16 cellular contexts compared by ENCODE assay signal in the genomic region with DNA sequence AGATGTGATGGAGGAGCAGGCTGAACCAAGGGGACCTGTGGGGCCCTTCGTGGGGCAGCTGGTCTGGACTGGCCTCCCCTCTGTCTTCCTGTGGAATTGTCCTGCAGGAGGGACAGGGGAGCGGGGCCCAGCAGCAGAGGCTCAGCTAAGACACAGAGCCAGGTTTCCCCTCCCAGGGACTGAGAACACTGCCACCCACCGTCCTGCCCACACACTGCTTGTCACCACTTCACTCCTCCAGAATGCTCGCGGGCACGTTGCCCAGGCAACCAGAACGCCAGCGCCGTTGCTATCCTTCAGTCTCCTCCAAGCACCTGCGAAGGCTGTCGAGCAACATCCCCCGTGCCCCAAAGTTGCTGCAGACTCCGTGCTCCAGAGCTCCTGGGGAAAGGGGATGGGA. TPM values are rescaled to one million over a fixed set of nuclear protein-coding genes. Genes with fewer than 3 reads are reported as not detected.
DNase-seq lines count a peak whose midpoint lies in the region; ATAC-seq and TF ChIP-seq lines count a peak whose summit lies in the region.
"Had no signal": no experiment of that assay in that cellular context is flagged by ENCODE, and none has a peak within 500 bp of the region (broad histone marks: within the 10 kb centered on the region; RNA-seq: fewer than 3 reads in every experiment).

No MANE protein-coding gene starts in this region.

- no peak for TF ChIP-seq POLR2A in NB4 (IDR thresholded peaks at IDR 0.05; ENCODE audit: extremely low read depth, insufficient read length)

- TF ChIP-seq CTCF in NB4 (IDR thresholded peaks at IDR 0.05; ENCODE audit: low read depth, low read length) (no peak), WTC11 (IDR thresholded peaks at IDR 0.05) (no peak)

- peaks cover 69% of the 10 kb centered on the region for H3K36me3 Mint-ChIP-seq in WTC11
- H3K36me3 Mint-ChIP-seq in activated CD4-positive, alpha-beta memory T cell treated with anti-CD3 and anti-CD28 coated beads, Interleukin-2, amount 10 ng/mL, durations not matched to agents 7 days and 5 days (ENCODE audit: low read depth), result no peaks in the 10 kb centered on the region
- H3K36me3 Mint-ChIP-seq in activated CD8-positive, alpha-beta memory T cell treated with anti-CD3 and anti-CD28 coated beads, Interleukin-2, amount 10 ng/mL, durations not matched to agents 7 days and 5 days, result no peaks in the 10 kb centered on the region

- H3K9me3 Mint-ChIP-seq in WTC11, result peaks cover 62% of the 10 kb centered on the region
- H3K9me3 Mint-ChIP-seq in activated CD4-positive, alpha-beta memory T cell treated with anti-CD3 and anti-CD28 coated beads, Interleukin-2, amount 10 ng/mL, durations not matched to agents 7 days and 5 days, result no peaks in the 10 kb centered on the region
- no peaks in the 10 kb centered on the region for H3K9me3 Mint-ChIP-seq in activated CD8-positive, alpha-beta memory T cell treated with anti-CD3 and anti-CD28 coated beads, Interleukin-2, amount 10 ng/mL, durations not matched to agents 7 days and 5 days (ENCODE audit: low read depth)
- H3K9me3 Mint-ChIP-seq: activated T-helper 2 cell treated with anti-CD3 and anti-CD28 coated beads, Interferon-gamma antibody, Interleukin-2, Interleukin-4, amounts not matched to agents 10 μg/mL and 5 μg/mL and 100 μg/mL, durations not matched to agents 14 hours and 24 hours and 36 hours had no signal

- ATAC-seq in WTC11, result no peak
- ATAC-seq in activated CD8-positive, alpha-beta memory T cell treated with anti-CD3 and anti-CD28 coated beads, Interleukin-2, amount 10 ng/mL, durations not matched to agents 7 days and 5 days, result no peak
- ATAC-seq: body of pancreas, T-helper 17 cell had no signal

- H3K4me3 Mint-ChIP-seq in WTC11, result no peak overlapping the region
- H3K4me3 Mint-ChIP-seq in activated CD4-positive, alpha-beta memory T cell treated with anti-CD3 and anti-CD28 coated beads, Interleukin-2, amount 10 ng/mL, durations not matched to agents 7 days and 5 days, result no peak overlapping the region
- H3K4me3 Mint-ChIP-seq in activated CD8-positive, alpha-beta memory T cell treated with anti-CD3 and anti-CD28 coated beads, Interleukin-2, amount 10 ng/mL, durations not matched to agents 7 days and 5 days, result no peak overlapping the region
- H3K4me3 Mint-ChIP-seq: T-helper 17 cell had no signal

- no peaks in the 10 kb centered on the region for H3K4me1 Mint-ChIP-seq in WTC11
- no peaks in the 10 kb centered on the region for H3K4me1 Mint-ChIP-seq in activated CD4-positive, alpha-beta memory T cell treated with anti-CD3 and anti-CD28 coated beads, Interleukin-2, amount 10 ng/mL, durations not matched to agents 7 days and 5 days
- H3K4me1 Mint-ChIP-seq in activated CD8-positive, alpha-beta memory T cell treated with anti-CD3 and anti-CD28 coated beads, Interleukin-2, amount 10 ng/mL, durations not matched to agents 7 days and 5 days, result no peaks in the 10 kb centered on the region

- peak; percentile 51 for DNase-seq in COLO668 (lab: John Stamatoyannopoulos, UW; ENCODE audit: unreplicated experiment)
- peak; percentile 8 for DNase-seq in NB4 (ENCODE audit: low read depth)
- peak; percentile 57 for DNase-seq in RPMI8226
- DNase-seq in left kidney (ENCODE audit: low read depth, low spot score), result peak; percentile 84
- no peak for DNase-seq in stimulated activated CD4-positive, alpha-beta T cell treated with anti-CD3 and anti-CD28 coated beads, Interleukin-2, amount 100 ng/mL, for 24 hours
- no peak for DNase-seq in WTC11 (ENCODE audit: low spot score)
- DNase-seq in activated CD4-positive, alpha-beta memory T cell treated with anti-CD3 and anti-CD28 coated beads, Interleukin-2, amount 10 ng/mL, durations not matched to agents 7 days and 5 days, result no peak
- DNase-seq in activated CD8-positive, alpha-beta memory T cell treated with anti-CD3 and anti-CD28 coated beads, Interleukin-2, amount 10 ng/mL, durations not matched to agents 7 days and 5 days, result no peak
- DNase-seq: activated CD4-positive, alpha-beta T cell treated with anti-CD3 and anti-CD28 coated beads for 4 hours; body of pancreas; effector CD4-positive, alpha-beta T cell; IMR-90; NCI-H2081; Peyer's patch; T-helper 17 cell had no signal

- POLR2A ChIA-PET in WTC11 (lab: Charles Lee), result no interaction called here
- POLR2A ChIA-PET in activated CD4-positive, alpha-beta memory T cell treated with anti-CD3 and anti-CD28 coated beads, Interleukin-2, amount 10 ng/mL, durations not matched to agents 7 days and 5 days (lab: Charles Lee), result no interaction called here

- peaks cover 6% of the 10 kb centered on the region; the same call in 1 of the 2 replicates for H3K27me3 Mint-ChIP-seq in WTC11 (ENCODE audit: low read depth)
- H3K27me3 Mint-ChIP-seq in activated CD4-positive, alpha-beta memory T cell treated with anti-CD3 and anti-CD28 coated beads, Interleukin-2, amount 10 ng/mL, durations not matched to agents 7 days and 5 days, result no peaks in the 10 kb centered on the region
- H3K27me3 Mint-ChIP-seq in activated CD8-positive, alpha-beta memory T cell treated with anti-CD3 and anti-CD28 coated beads, Interleukin-2, amount 10 ng/mL, durations not matched to agents 7 days and 5 days, result no peaks in the 10 kb centered on the region

- no peak overlapping the region for H3K27ac Mint-ChIP-seq in WTC11
- no peak overlapping the region for H3K27ac Mint-ChIP-seq in activated CD4-positive, alpha-beta memory T cell treated with anti-CD3 and anti-CD28 coated beads, Interleukin-2, amount 10 ng/mL, durations not matched to agents 7 days and 5 days
- H3K27ac Mint-ChIP-seq in activated CD8-positive, alpha-beta memory T cell treated with anti-CD3 and anti-CD28 coated beads, Interleukin-2, amount 10 ng/mL, durations not matched to agents 7 days and 5 days, result no peak overlapping the region
- H3K27ac Mint-ChIP-seq: activated T-helper 2 cell treated with anti-CD3 and anti-CD28 coated beads, Interferon-gamma antibody, Interleukin-2, Interleukin-4, amounts not matched to agents 10 μg/mL and 5 μg/mL and 100 μg/mL, durations not matched to agents 14 hours and 24 hours and 36 hours had no signal

- CTCF ChIA-PET in WTC11 (lab: Charles Lee), result no interaction called here
- CTCF ChIA-PET in activated CD4-positive, alpha-beta memory T cell treated with anti-CD3 and anti-CD28 coated beads, Interleukin-2, amount 10 ng/mL, durations not matched to agents 7 days and 5 days (lab: Charles Lee), result no interaction called here
- CTCF ChIA-PET in activated CD8-positive, alpha-beta memory T cell treated with anti-CD3 and anti-CD28 coated beads, Interleukin-2, amount 10 ng/mL, durations not matched to agents 7 days and 5 days (lab: Charles Lee), result no interaction called here

- H3K4me3 ChIP-seq in NB4 (ENCODE audit: low read depth, low read length), result no peak overlapping the region
- H3K4me3 ChIP-seq: body of pancreas, Peyer's patch had no signal

TF ChIP-seq in WTC11, 78 proteins besides CTCF, POLR2A, EP300 and RAD21 (continues in another document):
- TF ChIP-seq STAT6 (CRISPR knock-in tag; conservative IDR thresholded peaks at IDR 0.05; ENCODE audit: low read depth), result no peak
- TF ChIP-seq IRF1 (CRISPR knock-in tag; IDR thresholded peaks at IDR 0.05), result no peak
- no peak for TF ChIP-seq ZNF281 (CRISPR knock-in tag; IDR thresholded peaks at IDR 0.05)

RNA-seq across cellular contexts. Expression of gene AJAP1, which starts 46.4 kb away (rescaled TPM):
- 1.5 to 2.1 TPM (median 1.6 TPM) in 3 replicates for total RNA-seq in WTC11 (2021)
- total RNA-seq in activated CD4-positive, alpha-beta memory T cell treated with anti-CD3 and anti-CD28 coated beads, Interleukin-2, amount 10 ng/mL, durations not matched to agents 7 days and 5 days, result not detected
- not detected for total RNA-seq in activated CD8-positive, alpha-beta memory T cell treated with anti-CD3 and anti-CD28 coated beads, Interleukin-2, amount 10 ng/mL, durations not matched to agents 7 days and 5 days
- total RNA-seq: activated T-helper 2 cell treated with anti-CD3 and anti-CD28 coated beads, Interferon-gamma antibody, Interleukin-2, Interleukin-4, amounts not matched to agents 10 μg/mL and 5 μg/mL and 100 μg/mL, durations not matched to agents 14 hours and 24 hours and 36 hours; T-helper 17 cell had no signal

Comparison
In these comparisons a context has a peak if more than half of its experiments do, and no peak if none do; other contexts are left out.
1. DNase-seq: peak in COLO668 (single experiment), NB4 (single experiment), RPMI8226 (single experiment) and left kidney (single experiment); none in stimulated activated CD4-positive, alpha-beta T cell treated with anti-CD3 and anti-CD28 coated beads, Interleukin-2, amount 100 ng/mL, for 24 hours (0 of 2), WTC11 (single experiment), activated CD4-positive, alpha-beta memory T cell treated with anti-CD3 and anti-CD28 coated beads, Interleukin-2, amount 10 ng/mL, durations not matched to agents 7 days and 5 days (single experiment) and activated CD8-positive, alpha-beta memory T cell treated with anti-CD3 and anti-CD28 coated beads, Interleukin-2, amount 10 ng/mL, durations not matched to agents 7 days and 5 days (single experiment).